Comparison of ENCODE assay signal across 2 cellular contexts in the genomic region with DNA sequence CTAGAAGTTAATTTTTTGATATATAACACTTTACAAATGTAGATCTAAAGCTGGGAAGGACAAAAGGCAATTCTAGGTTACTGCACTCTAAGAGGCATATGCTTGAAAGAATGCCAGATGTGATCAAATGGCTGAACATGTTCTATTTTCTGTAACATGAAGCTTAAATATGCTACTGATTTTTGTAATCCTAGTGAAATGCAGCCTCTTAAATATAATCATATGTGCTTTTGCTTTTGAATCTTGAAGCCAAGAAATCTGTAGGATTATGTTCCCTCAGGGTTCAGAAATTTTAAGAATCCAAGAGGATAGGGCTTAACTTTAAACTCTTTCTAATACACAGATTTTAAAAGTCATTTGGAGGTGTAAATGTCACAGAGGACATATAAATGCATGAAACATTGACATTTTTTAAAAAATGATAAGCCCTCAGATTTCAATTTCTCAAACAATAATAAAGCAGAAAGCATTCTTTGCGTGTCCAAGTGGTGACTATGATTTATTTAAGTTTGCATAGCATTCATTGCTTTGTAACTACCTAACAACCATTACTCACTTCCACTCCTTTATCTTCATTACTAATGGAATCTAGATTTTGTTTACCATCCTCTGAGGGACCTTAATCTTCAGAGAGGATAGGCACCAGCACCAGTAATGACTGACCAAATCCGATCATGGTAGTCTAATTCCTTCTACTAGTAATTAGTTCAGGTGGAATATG.
TF ChIP-seq lines count a peak whose summit lies in the region.

No MANE protein-coding gene starts in this region.

TF ChIP-seq in A549, 52 proteins besides CTCF, POLR2A, EP300 and RAD21 (continued from another document):
- peak; percentile 93; the same call in 1 of the 2 replicates for TF ChIP-seq GATA3 (IDR thresholded peaks at IDR 0.05; ENCODE audit: borderline replicate concordance)

TF ChIP-seq in SK-N-SH treated with all-trans-retinoic acid at 6 μM for 48 hours, 23 proteins besides CTCF, POLR2A, EP300 and RAD21 (continued from another document):
- TF ChIP-seq, protein P1, sequence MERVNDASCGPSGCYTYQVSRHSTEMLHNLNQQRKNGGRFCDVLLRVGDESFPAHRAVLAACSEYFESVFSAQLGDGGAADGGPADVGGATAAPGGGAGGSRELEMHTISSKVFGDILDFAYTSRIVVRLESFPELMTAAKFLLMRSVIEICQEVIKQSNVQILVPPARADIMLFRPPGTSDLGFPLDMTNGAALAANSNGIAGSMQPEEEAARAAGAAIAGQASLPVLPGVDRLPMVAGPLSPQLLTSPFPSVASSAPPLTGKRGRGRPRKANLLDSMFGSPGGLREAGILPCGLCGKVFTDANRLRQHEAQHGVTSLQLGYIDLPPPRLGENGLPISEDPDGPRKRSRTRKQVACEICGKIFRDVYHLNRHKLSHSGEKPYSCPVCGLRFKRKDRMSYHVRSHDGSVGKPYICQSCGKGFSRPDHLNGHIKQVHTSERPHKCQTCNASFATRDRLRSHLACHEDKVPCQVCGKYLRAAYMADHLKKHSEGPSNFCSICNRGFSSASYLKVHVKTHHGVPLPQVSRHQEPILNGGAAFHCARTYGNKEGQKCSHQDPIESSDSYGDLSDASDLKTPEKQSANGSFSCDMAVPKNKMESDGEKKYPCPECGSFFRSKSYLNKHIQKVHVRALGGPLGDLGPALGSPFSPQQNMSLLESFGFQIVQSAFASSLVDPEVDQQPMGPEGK (CRISPR knock-in tag; IDR thresholded peaks at IDR 0.05; ENCODE audit: borderline replicate concordance), result 0 out of 2 replicates have a peak, but pooled peaks have one; percentile 52
- TF ChIP-seq ISL1 (CRISPR knock-in tag; IDR thresholded peaks at IDR 0.05) (peak; percentile 99), PPARA (CRISPR knock-in tag; IDR thresholded peaks at IDR 0.05; ENCODE audit: borderline replicate concordance) (no peak), TCF4 (CRISPR knock-in tag; IDR thresholded peaks at IDR 0.05; ENCODE audit: borderline replicate concordance) (no peak), CSDC2 (CRISPR knock-in tag; IDR thresholded peaks at IDR 0.05) (no peak), ZNF70 (CRISPR knock-in tag; IDR thresholded peaks at IDR 0.05) (no peak), TOX (CRISPR knock-in tag; IDR thresholded peaks at IDR 0.05; ENCODE audit: borderline replicate concordance) (no peak), ZC3H10 (CRISPR knock-in tag; IDR thresholded peaks at IDR 0.05) (peak; percentile 48; the same call in 1 of the 2 replicates), OSR1 (CRISPR knock-in tag; IDR thresholded peaks at IDR 0.05) (no peak)
- TF ChIP-seq, protein P2, sequence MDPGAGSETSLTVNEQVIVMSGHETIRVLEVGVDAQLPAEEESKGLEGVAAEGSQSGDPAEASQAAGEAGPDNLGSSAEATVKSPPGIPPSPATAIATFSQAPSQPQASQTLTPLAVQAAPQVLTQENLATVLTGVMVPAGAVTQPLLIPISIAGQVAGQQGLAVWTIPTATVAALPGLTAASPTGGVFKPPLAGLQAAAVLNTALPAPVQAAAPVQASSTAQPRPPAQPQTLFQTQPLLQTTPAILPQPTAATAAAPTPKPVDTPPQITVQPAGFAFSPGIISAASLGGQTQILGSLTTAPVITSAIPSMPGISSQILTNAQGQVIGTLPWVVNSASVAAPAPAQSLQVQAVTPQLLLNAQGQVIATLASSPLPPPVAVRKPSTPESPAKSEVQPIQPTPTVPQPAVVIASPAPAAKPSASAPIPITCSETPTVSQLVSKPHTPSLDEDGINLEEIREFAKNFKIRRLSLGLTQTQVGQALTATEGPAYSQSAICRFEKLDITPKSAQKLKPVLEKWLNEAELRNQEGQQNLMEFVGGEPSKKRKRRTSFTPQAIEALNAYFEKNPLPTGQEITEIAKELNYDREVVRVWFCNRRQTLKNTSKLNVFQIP (CRISPR knock-in tag; IDR thresholded peaks at IDR 0.05; ENCODE audit: borderline replicate concordance, low read depth), result no peak
- TF ChIP-seq, protein P3, sequence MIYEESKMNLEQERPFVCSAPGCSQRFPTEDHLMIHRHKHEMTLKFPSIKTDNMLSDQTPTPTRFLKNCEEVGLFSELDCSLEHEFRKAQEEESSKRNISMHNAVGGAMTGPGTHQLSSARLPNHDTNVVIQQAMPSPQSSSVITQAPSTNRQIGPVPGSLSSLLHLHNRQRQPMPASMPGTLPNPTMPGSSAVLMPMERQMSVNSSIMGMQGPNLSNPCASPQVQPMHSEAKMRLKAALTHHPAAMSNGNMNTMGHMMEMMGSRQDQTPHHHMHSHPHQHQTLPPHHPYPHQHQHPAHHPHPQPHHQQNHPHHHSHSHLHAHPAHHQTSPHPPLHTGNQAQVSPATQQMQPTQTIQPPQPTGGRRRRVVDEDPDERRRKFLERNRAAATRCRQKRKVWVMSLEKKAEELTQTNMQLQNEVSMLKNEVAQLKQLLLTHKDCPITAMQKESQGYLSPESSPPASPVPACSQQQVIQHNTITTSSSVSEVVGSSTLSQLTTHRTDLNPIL (CRISPR knock-in tag; IDR thresholded peaks at IDR 0.05; ENCODE audit: low read depth), result peak; percentile 95
- TF ChIP-seq, protein P4, sequence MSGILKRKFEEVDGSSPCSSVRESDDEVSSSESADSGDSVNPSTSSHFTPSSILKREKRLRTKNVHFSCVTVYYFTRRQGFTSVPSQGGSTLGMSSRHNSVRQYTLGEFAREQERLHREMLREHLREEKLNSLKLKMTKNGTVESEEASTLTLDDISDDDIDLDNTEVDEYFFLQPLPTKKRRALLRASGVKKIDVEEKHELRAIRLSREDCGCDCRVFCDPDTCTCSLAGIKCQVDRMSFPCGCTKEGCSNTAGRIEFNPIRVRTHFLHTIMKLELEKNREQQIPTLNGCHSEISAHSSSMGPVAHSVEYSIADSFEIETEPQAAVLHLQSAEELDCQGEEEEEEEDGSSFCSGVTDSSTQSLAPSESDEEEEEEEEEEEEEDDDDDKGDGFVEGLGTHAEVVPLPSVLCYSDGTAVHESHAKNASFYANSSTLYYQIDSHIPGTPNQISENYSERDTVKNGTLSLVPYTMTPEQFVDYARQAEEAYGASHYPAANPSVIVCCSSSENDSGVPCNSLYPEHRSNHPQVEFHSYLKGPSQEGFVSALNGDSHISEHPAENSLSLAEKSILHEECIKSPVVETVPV (CRISPR knock-in tag; IDR thresholded peaks at IDR 0.05), result peak; percentile 60; the same call in 1 of the 2 replicates
